ENCODE assay signal across 8 cellular contexts in genomic region chr20:37315293-37316110, GRCh38. TPM values are rescaled to one million over a fixed set of nuclear protein-coding genes. Genes with fewer than 3 reads are reported as not detected.
DNase-seq lines count a peak whose midpoint lies in the region; ATAC-seq, FAIRE-seq and TF ChIP-seq lines count a peak whose summit lies in the region.

No MANE protein-coding gene starts in this region.

- 82 to 86% methylated on average over 14 to 18 of the region's 18 CpGs for WGBS in mesodermal cell (ENCODE audit: insufficient coverage in 2 of 2), 2 experiments

- H3K27ac ChIP-seq in brain microvascular endothelial cell (peak overlapping the region; percentile 86), mesodermal cell (ENCODE audit: low read depth, low read length, severe bottlenecking) (peak overlapping the region; percentile 95)

- ATAC-seq in HG03139 (IDR thresholded peaks at IDR 0.05; ENCODE audit: unreplicated experiment), result peak; percentile 31

- TF ChIP-seq CTCF in brain microvascular endothelial cell (IDR thresholded peaks at IDR 0.05; ENCODE audit: low read depth, low read length, missing control alignments), result no peak

- H3K4me1 ChIP-seq in mesodermal cell (ENCODE audit: control insufficient read depth, insufficient read depth, low read length, poor library complexity, severe bottlenecking), result peaks cover 69% of the 10 kb centered on the region

- H3K27me3 ChIP-seq in brain microvascular endothelial cell (replicated peaks), result no peaks in the 10 kb centered on the region

- DNase-seq in GM19239 (ENCODE audit: insufficient read length, low spot score) (no peak), brain microvascular endothelial cell (peak; percentile 88), COLO829 (ENCODE audit: low spot score) (no peak), NCI-H2029 treated with DMSO at 0.1 percent for 48 hours (lab: John Stamatoyannopoulos, UW) (no peak), activated gamma-delta T cell treated with Interleukin-2 at 50 U/mL for 16 hours (no peak)
- no peak for DNase-seq in activated CD4-positive, alpha-beta T cell treated with anti-CD3 and anti-CD28 coated beads, Interleukin-2, amount 50 U/mL, for 48 hours

- peak; percentile 74 for FAIRE-seq in GM19239 (lab: Jason Lieb, UNC)

- no peak overlapping the region for H3K4me3 ChIP-seq in brain microvascular endothelial cell (ENCODE audit: low read depth, low read length)
- no peak overlapping the region for H3K4me3 ChIP-seq in mesodermal cell (ENCODE audit: extremely low read depth, insufficient read depth, low read length, poor library complexity, severe bottlenecking)

- no peaks in the 10 kb centered on the region for H3K9me3 ChIP-seq in mesodermal cell (ENCODE audit: control insufficient read depth, low read length)

- in situ Hi-C loops in brain microvascular endothelial cell (cut with HindIII; ENCODE audit: low pct_ligation_motif_present, low sequenced_read_pairs), result no loop called here

- H3K36me3 ChIP-seq in brain microvascular endothelial cell (replicated peaks) (peaks cover 6% of the 10 kb centered on the region), mesodermal cell (ENCODE audit: control insufficient read depth, insufficient read depth, low read length) (peaks cover 37% of the 10 kb centered on the region)

RNA-seq across cellular contexts. Expression of gene MANBAL, which starts 26.0 kb away (rescaled TPM):
- polyA plus RNA-seq in mesodermal cell (2013, experiment 1 of 2), result 69.0 TPM
- 60.5 TPM for polyA plus RNA-seq in mesodermal cell (2013, experiment 2 of 2)

RNA-seq across cellular contexts. Expression of gene SRC, which starts 30.4 kb away (rescaled TPM):
- polyA plus RNA-seq in mesodermal cell (2013, experiment 1 of 2), result 97.8 TPM
- 102 TPM for polyA plus RNA-seq in mesodermal cell (2013, experiment 2 of 2)

RNA-seq across cellular contexts. Expression of gene GHRH, which starts 53.9 kb away (rescaled TPM):
- polyA plus RNA-seq in mesodermal cell (2013, experiment 1 of 2), result not detected
- not detected for polyA plus RNA-seq in mesodermal cell (2013, experiment 2 of 2)
